1 cellular context compared by ENCODE assay signal in genomic region chr6:33163540-33163939, GRCh38.
A peak's percentile ranks its signal among the peaks of the same experiment; 100 is the strongest.
TF ChIP-seq lines count a peak whose summit lies in the region.

No MANE protein-coding gene starts in this region.

TF ChIP-seq in K562, 482 proteins besides CTCF, POLR2A, EP300 and RAD21:
- TF ChIP-seq PRMT5 (CRISPR knock-in tag; IDR thresholded peaks at IDR 0.05) (0 out of 2 replicates have a peak, but pooled peaks have one; percentile 49), CHCHD3 (CRISPR knock-in tag; IDR thresholded peaks at IDR 0.05) (no peak)
